In the genomic region with DNA sequence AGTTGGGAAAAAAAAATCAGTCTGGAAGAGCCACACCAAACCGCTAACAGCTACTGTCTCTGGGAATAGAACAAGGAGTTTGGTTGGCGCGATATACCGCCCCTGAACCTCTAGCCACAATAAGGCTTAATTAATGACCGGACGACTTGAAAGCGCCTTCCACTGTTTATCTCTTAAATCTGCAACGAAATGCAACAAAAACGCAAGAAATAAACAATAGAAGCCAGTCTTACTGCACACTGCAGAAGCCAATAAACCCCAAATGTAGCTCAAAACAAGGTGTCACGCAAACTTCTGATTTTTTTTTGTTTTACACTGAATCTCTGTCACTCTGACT, we compare ENCODE assay signal across 8 cellular contexts. TPM values are rescaled to one million over a fixed set of nuclear protein-coding genes. Genes with fewer than 3 reads are reported as not detected.
DNase-seq lines count a peak whose midpoint lies in the region.

No MANE protein-coding gene starts in this region.

- intact Hi-C loops in activated naive CD4-positive, alpha-beta T cell treated with anti-CD3 and anti-CD28 coated beads for 36 hours (cut with micrococcal nuclease), result loop anchor here (1.0 to 2.0 kb wide), 4 partner anchors 10 to 98 kb away; a partner anchor contains a TSS

- peak overlapping the region; percentile 82 for H3K4me3 ChIP-seq in adipocyte (ENCODE audit: low read length)
- peak overlapping the region; percentile 50 for H3K4me3 ChIP-seq in iPS-20b (ENCODE audit: low read length)

- H3K27ac ChIP-seq in iPS-20b (ENCODE audit: low read length), result no peak overlapping the region
- H3K27ac ChIP-seq in substantia nigra (ENCODE audit: low read depth, low read length, poor library complexity, severe bottlenecking), result peak overlapping the region; percentile 88

- H3K27me3 ChIP-seq in adipocyte (replicated peaks; ENCODE audit: control insufficient read depth, insufficient read depth, low read length), result no peaks in the 10 kb centered on the region
- H3K27me3 ChIP-seq in iPS-20b (ENCODE audit: insufficient read depth, low read length), result no peaks in the 10 kb centered on the region

- peak overlapping the region; percentile 88 for H3K4me3 Mint-ChIP-seq in activated naive CD4-positive, alpha-beta T cell treated with anti-CD3 and anti-CD28 coated beads for 36 hours

- H3K36me3 Mint-ChIP-seq in activated naive CD4-positive, alpha-beta T cell treated with anti-CD3 and anti-CD28 coated beads for 36 hours (ENCODE audit: low read depth), result peaks cover 11% of the 10 kb centered on the region

- H3K36me3 ChIP-seq in adipocyte (ENCODE audit: control insufficient read depth, insufficient read depth, low read length, severe bottlenecking) (no peaks in the 10 kb centered on the region), iPS-20b (ENCODE audit: insufficient read depth, low read depth, low read length) (no peaks in the 10 kb centered on the region)

- H3K9ac ChIP-seq in adipocyte (ENCODE audit: low read length), result peak overlapping the region; percentile 97
- peak overlapping the region; percentile 5; the same call in 1 of the 2 replicates for H3K9ac ChIP-seq in iPS-20b (ENCODE audit: low read depth, low read length)

- peak overlapping the region; percentile 99 for H3K27ac Mint-ChIP-seq in activated naive CD4-positive, alpha-beta T cell treated with anti-CD3 and anti-CD28 coated beads for 36 hours

- no peaks in the 10 kb centered on the region for H3K27me3 Mint-ChIP-seq in activated naive CD4-positive, alpha-beta T cell treated with anti-CD3 and anti-CD28 coated beads for 36 hours (ENCODE audit: low read depth)

- no peaks in the 10 kb centered on the region for H3K9me3 ChIP-seq in adipocyte (ENCODE audit: control insufficient read depth, low read length)
- no peaks in the 10 kb centered on the region for H3K9me3 ChIP-seq in iPS-20b (ENCODE audit: insufficient read depth, low read depth, low read length)

- peaks cover 38% of the 10 kb centered on the region for H3K4me1 Mint-ChIP-seq in activated naive CD4-positive, alpha-beta T cell treated with anti-CD3 and anti-CD28 coated beads for 36 hours (ENCODE audit: low read depth)

- CTCF ChIA-PET in activated naive CD4-positive, alpha-beta T cell treated with anti-CD3 and anti-CD28 coated beads for 36 hours (lab: Charles Lee), result interaction anchor here (0.6 to 6.7 kb wide), 13 partner anchors 10 to 867 kb away, joined by 3 to 41 read pairs (median 4); a partner anchor contains a TSS

- H3K4me1 ChIP-seq in adipocyte (ENCODE audit: control insufficient read depth, insufficient read depth, low read length), result peaks cover 26% of the 10 kb centered on the region
- H3K4me1 ChIP-seq in iPS-20b (ENCODE audit: insufficient read depth, low read length), result no peaks in the 10 kb centered on the region

- no peaks in the 10 kb centered on the region for H3K9me3 Mint-ChIP-seq in activated naive CD4-positive, alpha-beta T cell treated with anti-CD3 and anti-CD28 coated beads for 36 hours

- DNase-seq in activated naive CD4-positive, alpha-beta T cell treated with anti-CD3 and anti-CD28 coated beads for 36 hours, result no peak
- DNase-seq in activated naive CD4-positive, alpha-beta T cell treated with Interleukin-2 at 50 U/mL for 16 hours, result no peak
- DNase-seq in adipocyte (ENCODE audit: low read depth), result peak; percentile 75
- DNase-seq in substantia nigra (lab: John Stamatoyannopoulos, UW), result no peak
- no peak for DNase-seq in DMS153 (lab: John Stamatoyannopoulos, UW)
- no peak for DNase-seq in NCI-H2196 treated with DMSO at 0.1 percent for 48 hours (lab: John Stamatoyannopoulos, UW; ENCODE audit: unreplicated experiment)
- DNase-seq in activated CD4-positive, alpha-beta T cell treated with anti-CD3 and anti-CD28 coated beads for 1 hour, result no peak

RNA-seq across cellular contexts. Expression of a gene that starts 10.9 kb away (rescaled TPM):
- total RNA-seq in activated naive CD4-positive, alpha-beta T cell treated with anti-CD3 and anti-CD28 coated beads for 36 hours, result 1 to 10 TPM; 5.9 to 6.7 TPM

RNA-seq across cellular contexts. Expression of a gene that starts 12.1 kb away (rescaled TPM):
- total RNA-seq in activated naive CD4-positive, alpha-beta T cell treated with anti-CD3 and anti-CD28 coated beads for 36 hours, result under 1 TPM; 0.62 to 0.67 TPM

RNA-seq across cellular contexts. Expression of a gene that starts 19.0 kb away (rescaled TPM):
- total RNA-seq in activated naive CD4-positive, alpha-beta T cell treated with anti-CD3 and anti-CD28 coated beads for 36 hours, result 10 to 100 TPM; 44.2 to 46.7 TPM

RNA-seq across cellular contexts. Expression of a gene that starts 23.8 kb away (rescaled TPM):
- total RNA-seq in activated naive CD4-positive, alpha-beta T cell treated with anti-CD3 and anti-CD28 coated beads for 36 hours, result 1 to 10 TPM in 1 of 2 experiments, under 1 TPM in 1; 0.94 to 1.0 TPM

RNA-seq across cellular contexts. Expression of a gene that starts 31.3 kb away (rescaled TPM):
- under 1 TPM; 0.74 to 0.79 TPM for total RNA-seq in activated naive CD4-positive, alpha-beta T cell treated with anti-CD3 and anti-CD28 coated beads for 36 hours
